Comparison of ENCODE assay signal across 18 cellular contexts in genomic region chr10:124104011-124104627, GRCh38.
"Had no signal": no experiment of that assay in that cellular context is flagged by ENCODE, and none has a peak within 500 bp of the region (broad histone marks: within the 10 kb centered on the region; RNA-seq: fewer than 3 reads in every experiment).

No MANE protein-coding gene starts in this region.

- H3K4me3 Mint-ChIP-seq: activated CD4-positive, alpha-beta memory T cell treated with anti-CD3 and anti-CD28 coated beads, Interleukin-2, amount 10 ng/mL, durations not matched to agents 7 days and 5 days; activated naive CD4-positive, alpha-beta T cell treated with anti-CD3 and anti-CD28 coated beads, Interleukin-2, amount 50 U/mL, for 24 hours; activated T-cell treated with anti-CD3 and anti-CD28 coated beads, Interleukin-2, amount 50 U/mL, for 4 hours; central memory CD8-positive, alpha-beta T cell had no signal

- H3K9me3 ChIP-seq: adrenal gland, mucosa of descending colon, neutrophil, upper lobe of right lung had no signal

- H3K9me3 Mint-ChIP-seq: activated CD4-positive, alpha-beta memory T cell treated with anti-CD3 and anti-CD28 coated beads, Interleukin-2, amount 10 ng/mL, durations not matched to agents 7 days and 5 days; activated naive CD4-positive, alpha-beta T cell treated with anti-CD3 and anti-CD28 coated beads, Interleukin-2, amount 50 U/mL, for 24 hours; activated T-cell treated with anti-CD3 and anti-CD28 coated beads, Interleukin-2, amount 50 U/mL, for 4 hours; central memory CD8-positive, alpha-beta T cell had no signal

- H3K4me1 Mint-ChIP-seq: activated naive CD4-positive, alpha-beta T cell treated with anti-CD3 and anti-CD28 coated beads, Interleukin-2, amount 50 U/mL, for 24 hours; central memory CD8-positive, alpha-beta T cell had no signal

- DNase-seq: activated CD4-positive, alpha-beta memory T cell treated with anti-CD3 and anti-CD28 coated beads, Interleukin-2, amount 10 ng/mL, durations not matched to agents 7 days and 5 days; activated CD4-positive, alpha-beta T cell treated with anti-CD3 and anti-CD28 coated beads for 4 hours; activated effector memory CD4-positive, alpha-beta T cell treated with Interleukin-2 at 50 U/mL for 16 hours; activated T-cell treated with anti-CD3 and anti-CD28 coated beads, Interleukin-2, amount 50 U/mL, for 4 hours; adrenal gland; islet precursor cell; mucosa of descending colon; naive thymus-derived CD8-positive, alpha-beta T cell; stimulated activated CD4-positive, alpha-beta T cell treated with anti-CD3 and anti-CD28 coated beads, Interleukin-4, amount 100 ng/mL, for 1 hour; stimulated activated naive CD4-positive, alpha-beta T cell treated with Interleukin-2 at 50 U/mL for 16 hours; T-helper 2 cell; upper lobe of right lung had no signal

- H3K27ac Mint-ChIP-seq: activated CD4-positive, alpha-beta memory T cell treated with anti-CD3 and anti-CD28 coated beads, Interleukin-2, amount 10 ng/mL, durations not matched to agents 7 days and 5 days; activated naive CD4-positive, alpha-beta T cell treated with anti-CD3 and anti-CD28 coated beads, Interleukin-2, amount 50 U/mL, for 24 hours; naive thymus-derived CD8-positive, alpha-beta T cell had no signal

- H3K36me3 ChIP-seq: adrenal gland, esophagus muscularis mucosa, neutrophil, upper lobe of right lung had no signal

- H3K27me3 Mint-ChIP-seq: activated CD4-positive, alpha-beta memory T cell treated with anti-CD3 and anti-CD28 coated beads, Interleukin-2, amount 10 ng/mL, durations not matched to agents 7 days and 5 days; activated naive CD4-positive, alpha-beta T cell treated with anti-CD3 and anti-CD28 coated beads, Interleukin-2, amount 50 U/mL, for 24 hours had no signal

- H3K36me3 Mint-ChIP-seq: activated naive CD4-positive, alpha-beta T cell treated with anti-CD3 and anti-CD28 coated beads, Interleukin-2, amount 50 U/mL, for 24 hours had no signal

- ATAC-seq: activated T-cell treated with anti-CD3 and anti-CD28 coated beads, Interleukin-2, amount 50 U/mL, for 4 hours; left lobe of liver; mucosa of descending colon; naive thymus-derived CD8-positive, alpha-beta T cell; upper lobe of right lung had no signal

- H3K4me3 ChIP-seq: adrenal gland, coronary artery, esophagus muscularis mucosa, mucosa of descending colon, upper lobe of right lung had no signal

- H3K27me3 ChIP-seq: adrenal gland, esophagus muscularis mucosa, upper lobe of right lung had no signal

- H3K27ac ChIP-seq: neutrophil, upper lobe of right lung had no signal
